Comparison of ENCODE assay signal across 20 cellular contexts in genomic region chr10:70843333-70843732, GRCh38. TPM values are rescaled to one million over a fixed set of nuclear protein-coding genes. Genes with fewer than 3 reads are reported as not detected.
"Had no signal": no experiment of that assay in that cellular context is flagged by ENCODE, and none has a peak within 500 bp of the region (broad histone marks: within the 10 kb centered on the region; RNA-seq: fewer than 3 reads in every experiment).

No MANE protein-coding gene starts in this region.

- ATAC-seq: body of pancreas; effector memory CD8-positive, alpha-beta T cell; foreskin keratinocyte; left cardiac atrium; lower lobe of right lung; sciatic nerve; stimulated activated memory B cell treated with anti-CD40 and anti-IgM and Interleukin-4, amounts not matched to agents 10 μg/mL and 1 μg/mL and 100 μg/mL, for 72 hours; T-helper 17 cell had no signal

- DNase-seq: activated CD4-positive, alpha-beta T cell treated with anti-CD3 and anti-CD28 coated beads, Interleukin-2, amount 10 ng/mL, durations not matched to agents 7 days and 5 days; activated CD8-positive, alpha-beta memory T cell treated with anti-CD3 and anti-CD28 coated beads, Interleukin-2, amount 50 U/mL, for 48 hours; activated naive CD8-positive, alpha-beta T cell treated with anti-CD3 and anti-CD28 coated beads for 36 hours; amygdala; body of pancreas; effector memory CD8-positive, alpha-beta T cell; foreskin keratinocyte; immature natural killer cell; left cardiac atrium; lower lobe of right lung; stimulated activated CD4-positive, alpha-beta T cell treated with anti-CD3 and anti-CD28 coated beads, Interleukin-12 subunit alpha, Interleukin-12 subunit beta, amount 100 ng/mL, for 4 hours; stimulated activated CD4-positive, alpha-beta T cell treated with anti-CD3 and anti-CD28 coated beads, Interleukin-2, amount 100 ng/mL, for 24 hours; T-helper 17 cell; uterus had no signal

- H3K27ac Mint-ChIP-seq: activated CD4-positive, alpha-beta T cell treated with anti-CD3 and anti-CD28 coated beads, Interleukin-2, amount 10 ng/mL, durations not matched to agents 7 days and 5 days; activated naive CD8-positive, alpha-beta T cell treated with anti-CD3 and anti-CD28 coated beads for 36 hours; activated T-helper 1 cell treated with anti-CD3 and anti-CD28 coated beads, Interleukin-12 subunit alpha, Interleukin-12 subunit beta, Interleukin-2, Interleukin-4 antibody, amounts not matched to agents 30 ng/mL and 10 ng/mL and 1 ng/mL, durations not matched to agents 14 hours and 24 hours and 36 hours; immature natural killer cell; stimulated activated memory B cell treated with anti-CD40 and anti-IgM and Interleukin-4, amounts not matched to agents 10 μg/mL and 1 μg/mL and 100 μg/mL, for 72 hours; T-helper 17 cell had no signal

- H3K36me3 ChIP-seq: prostate gland, uterus had no signal

- H3K4me3 Mint-ChIP-seq: activated CD4-positive, alpha-beta T cell treated with anti-CD3 and anti-CD28 coated beads, Interleukin-2, amount 10 ng/mL, durations not matched to agents 7 days and 5 days; activated naive CD8-positive, alpha-beta T cell treated with anti-CD3 and anti-CD28 coated beads for 36 hours; activated T-helper 1 cell treated with anti-CD3 and anti-CD28 coated beads, Interleukin-12 subunit alpha, Interleukin-12 subunit beta, Interleukin-2, Interleukin-4 antibody, amounts not matched to agents 30 ng/mL and 10 ng/mL and 1 ng/mL, durations not matched to agents 14 hours and 24 hours and 36 hours; effector memory CD8-positive, alpha-beta T cell; immature natural killer cell; stimulated activated memory B cell treated with anti-CD40 and anti-IgM and Interleukin-4, amounts not matched to agents 10 μg/mL and 1 μg/mL and 100 μg/mL, for 72 hours; T-helper 17 cell had no signal

- H3K27me3 ChIP-seq: body of pancreas, foreskin keratinocyte, uterus had no signal

- H3K9me3 Mint-ChIP-seq: activated CD4-positive, alpha-beta T cell treated with anti-CD3 and anti-CD28 coated beads, Interleukin-2, amount 10 ng/mL, durations not matched to agents 7 days and 5 days; activated naive CD8-positive, alpha-beta T cell treated with anti-CD3 and anti-CD28 coated beads for 36 hours; effector memory CD8-positive, alpha-beta T cell; immature natural killer cell; stimulated activated memory B cell treated with anti-CD40 and anti-IgM and Interleukin-4, amounts not matched to agents 10 μg/mL and 1 μg/mL and 100 μg/mL, for 72 hours had no signal

- H3K4me3 ChIP-seq: body of pancreas, lower lobe of right lung, prostate gland, uterus had no signal

RNA-seq across cellular contexts. Expression of gene TBATA, which starts 58.2 kb away (rescaled TPM):
- total RNA-seq: activated CD4-positive, alpha-beta T cell treated with anti-CD3 and anti-CD28 coated beads, Interleukin-2, amount 10 ng/mL, durations not matched to agents 7 days and 5 days; activated naive CD8-positive, alpha-beta T cell treated with anti-CD3 and anti-CD28 coated beads for 36 hours; activated T-helper 1 cell treated with anti-CD3 and anti-CD28 coated beads, Interleukin-12 subunit alpha, Interleukin-12 subunit beta, Interleukin-2, Interleukin-4 antibody, amounts not matched to agents 30 ng/mL and 10 ng/mL and 1 ng/mL, durations not matched to agents 14 hours and 24 hours and 36 hours; body of pancreas; foreskin keratinocyte; left cardiac atrium; lower lobe of right lung; myocyte; osteoblast; sciatic nerve; T-helper 17 cell; uterus had no signal
